In genomic region chr19:54606230-54606629, GRCh38 we compare ENCODE assay signal across 1 cellular context.
TF ChIP-seq lines count a peak whose summit lies in the region.

No MANE protein-coding gene starts in this region.

TF ChIP-seq in GM12878, 131 proteins besides CTCF, POLR2A, EP300 and RAD21:
- TF ChIP-seq ZNF24 (IDR thresholded peaks at IDR 0.05) (no peak), SPI1 (IDR thresholded peaks at IDR 0.05; ENCODE audit: borderline replicate concordance, insufficient read depth, low read depth, low read length) (peak; percentile 43; the same call in 1 of the 2 replicates), NR2F1 (conservative IDR thresholded peaks at IDR 0.05) (peak; percentile 65), POLR2AphosphoS5 (IDR thresholded peaks at IDR 0.05; ENCODE audit: low read length) (no peak), CEBPB (IDR thresholded peaks at IDR 0.05; ENCODE audit: borderline replicate concordance in 1 of 2, low read depth in 2 of 2, low read length in 2 of 2) (no peak), BHLHE40 (IDR thresholded peaks at IDR 0.05; ENCODE audit: borderline replicate concordance in 1 of 2, low read depth in 2 of 2, low read length in 1 of 2) (peak in 1 of 2 experiments; percentile 34; a peak in 1 of 4 replicates), IKZF1 (conservative IDR thresholded peaks at IDR 0.05) (peak; percentile 10; the same call in 1 of the 2 replicates)
